ENCODE assay signal across 8 cellular contexts in genomic region chr1:212749924-212750535, GRCh38. TPM values are rescaled to one million over a fixed set of nuclear protein-coding genes. Genes with fewer than 3 reads are reported as not detected.
DNase-seq lines count a peak whose midpoint lies in the region; ATAC-seq, FAIRE-seq and TF ChIP-seq lines count a peak whose summit lies in the region.

No MANE protein-coding gene starts in this region.

- H3K4me1 ChIP-seq in HCT116 (ENCODE audit: control insufficient read depth in 1 of 2, insufficient read depth in 2 of 2, low read length in 2 of 2) (peaks cover 0 to 6% of the 10 kb centered on the region in 2 experiments; a peak in 3 of 4 replicates), GM12878 (ENCODE audit: control insufficient read depth, insufficient read depth, low read length) (peaks cover 41% of the 10 kb centered on the region), testis (peaks cover 9% of the 10 kb centered on the region)

- no peak; a peak in 1 of 4 replicates for TF ChIP-seq EP300 in GM12878 (IDR thresholded peaks at IDR 0.05; ENCODE audit: borderline replicate concordance in 1 of 2, control insufficient read depth in 1 of 2, low read depth in 2 of 2, low read length in 2 of 2)

- H3K36me3 ChIP-seq in HCT116 (ENCODE audit: control insufficient read depth in 1 of 2, insufficient read depth in 2 of 2, low read length in 2 of 2) (no peaks in the 10 kb centered on the region), GM12878 (ENCODE audit: control insufficient read depth in 2 of 2, insufficient read depth in 2 of 2, low read length in 1 of 2) (no peaks in the 10 kb centered on the region), testis (ENCODE audit: low read depth, missing control alignments) (no peaks in the 10 kb centered on the region)

- TF ChIP-seq POLR2A in HCT116 (IDR thresholded peaks at IDR 0.05; ENCODE audit: borderline replicate concordance, extremely low read depth, insufficient read depth, insufficient read length) (no peak), GM12878 (IDR thresholded peaks at IDR 0.05; ENCODE audit: low read depth, low read length) (no peak), testis (IDR thresholded peaks at IDR 0.05) (no peak)

- FAIRE-seq in D721Med (lab: Jason Lieb, UNC) = peak; percentile 70
- FAIRE-seq in GM12878 (lab: Jason Lieb, UNC) = no peak

- H2AFZ ChIP-seq in HCT116 (ENCODE audit: low read depth, low read length, poor library complexity, severe bottlenecking) (no peak overlapping the region), GM12878 (ENCODE audit: control insufficient read depth, low read depth, low read length) (peak overlapping the region; percentile 32; the same call in 1 of the 2 replicates)

- H3K9ac ChIP-seq in HCT116 (ENCODE audit: low read length) = 0 out of 2 replicates have a peak overlapping the region, but pooled peaks have one; percentile 4
- no peak overlapping the region; the same call in 1 of the 2 replicates for H3K9ac ChIP-seq in GM12878 (ENCODE audit: control insufficient read depth, insufficient read depth, low read length)

- RAD21 ChIA-PET in HCT116 (lab: Charles Lee; ENCODE audit: low non-redundant PET in 1 of 2, low total read pairs in 2 of 2, uncharacterized antibody in 2 of 2, unreplicated experiment in 2 of 2) = interaction anchor here in 1 of 2 experiments (0.5 kb wide), 1 partner anchor 85 kb away, joined by 3 read pairs; no protein-coding TSS in a partner anchor
- RAD21 ChIA-PET in GM12878 (lab: Charles Lee; ENCODE audit: unreplicated experiment) = interaction anchor here (0.7 to 3.5 kb wide), 17 partner anchors 15 to 320 kb away, joined by 3 to 17 read pairs (median 4); no protein-coding TSS in a partner anchor

- TF ChIP-seq RAD21 in HCT116 (IDR thresholded peaks at IDR 0.05; ENCODE audit: low read depth) (peak; percentile 57), GM12878 (IDR thresholded peaks at IDR 0.05; ENCODE audit: insufficient read depth, low read depth, low read length) (peak; percentile 47)

- peak overlapping the region; percentile 2; the same call in 1 of the 2 replicates for H3K4me2 ChIP-seq in HCT116 (ENCODE audit: low read length)
- peak overlapping the region; percentile 71 for H3K4me2 ChIP-seq in GM12878 (ENCODE audit: control insufficient read depth, insufficient read depth)

- in situ Hi-C loops in GM12878 (cut with MboI) = no loop called here

- SMC1A ChIA-PET in GM12878 (lab: Charles Lee; ENCODE audit: uncharacterized antibody, unreplicated experiment) = interaction anchor here (0.7 to 5.6 kb wide), 25 partner anchors 8 to 292 kb away, joined by 3 to 32 read pairs (median 4); partner anchors contain the start of gene VASH2

- no peaks in the 10 kb centered on the region for H4K20me1 ChIP-seq in HCT116 (ENCODE audit: insufficient read depth)
- H4K20me1 ChIP-seq in GM12878 (ENCODE audit: control insufficient read depth, insufficient read depth) = no peaks in the 10 kb centered on the region

- peak; percentile 41 for DNase-seq in D721Med (ENCODE audit: insufficient read length, low spot score)
- peak; percentile 44 for DNase-seq in HCT116 (ENCODE audit: low read depth, low spot score)
- peak; percentile 1 to 68 for DNase-seq in NCI-H526 (lab: John Stamatoyannopoulos, UW)
- DNase-seq in GM12878 (ENCODE audit: low read depth, low spot score) = peak; percentile 51
- DNase-seq in iris pigment epithelial cell (ENCODE audit: low read depth) = peak; percentile 58
- DNase-seq in testis = no peak

- no peaks in the 10 kb centered on the region for H3K9me2 ChIP-seq in HCT116 (ENCODE audit: insufficient read depth)

- H3K79me2 ChIP-seq in HCT116 (ENCODE audit: insufficient read depth, low read length) (peaks cover 16% of the 10 kb centered on the region; the same call in 1 of the 2 replicates), GM12878 (ENCODE audit: control insufficient read depth, insufficient read depth, low read length) (peaks cover 2% of the 10 kb centered on the region)

- BruUV-seq in HCT116 (replicated peaks; lab: Mats Ljungman, UMichigan) (no TSS peak), GM12878 (replicated peaks; lab: Mats Ljungman, UMichigan) (no TSS peak)

- CTCF ChIA-PET in HCT116 (lab: Charles Lee) = interaction anchor here (0.6 to 2.5 kb wide), 31 partner anchors 8 to 1069 kb away, joined by 3 to 29 read pairs (median 5); partner anchors contain the start of gene RPS6KC1
- CTCF ChIA-PET in GM12878 (lab: Yijun Ruan, JAX) = interaction anchor here (0.8 to 5.8 kb wide), 37 partner anchors 9 to 294 kb away, joined by 3 to 56 read pairs (median 6); partner anchors contain the start of gene ATF3

- TF ChIP-seq CTCF in D721Med (IDR thresholded peaks at IDR 0.05; ENCODE audit: insufficient read depth, missing control alignments) = peak; percentile 80
- TF ChIP-seq CTCF in HCT116 (IDR thresholded peaks at IDR 0.05 in 2 of 3, conservative IDR thresholded peaks at IDR 0.05 in 1 of 3; ENCODE audit: borderline replicate concordance in 1 of 3, insufficient read depth in 1 of 3, low read depth in 2 of 3, low read length in 2 of 3) = peak; percentile 58 to 81 (median 67)
- peak; percentile 52 to 69 (median 53); a peak in 5 of 6 replicates for TF ChIP-seq CTCF in GM12878 (IDR thresholded peaks at IDR 0.05 in 2 of 3, conservative IDR thresholded peaks at IDR 0.05 in 1 of 3; ENCODE audit: control insufficient read depth in 2 of 3, extremely low read depth in 1 of 3, insufficient read depth in 1 of 3, low read depth in 3 of 3, low read length in 3 of 3)
- TF ChIP-seq CTCF in testis (IDR thresholded peaks at IDR 0.05) = peak in 2 of 3 experiments; percentile 50 to 66

- H3K27ac ChIP-seq in HCT116 (ENCODE audit: low read depth, low read length) = no peak overlapping the region
- peak overlapping the region; percentile 59 for H3K27ac ChIP-seq in GM12878 (ENCODE audit: control insufficient read depth, insufficient read depth)
- H3K27ac ChIP-seq in testis = no peak overlapping the region

- POLR2A ChIA-PET in HCT116 (lab: Charles Lee) = interaction anchor here (1.0 to 1.3 kb wide), 2 partner anchors 85 to 142 kb away, joined by 3 to 5 read pairs; partner anchors contain the start of gene ATF3
- POLR2A ChIA-PET in GM12878 (lab: Charles Lee) = interaction anchor here (0.7 to 1.2 kb wide), 3 partner anchors 82 to 314 kb away, joined by 3 to 5 read pairs (median 4); partner anchors contain the start of gene FLVCR1

- ATAC-seq in HCT116 (peak; percentile 86), GM12878 (peak; percentile 65), HG03135 (IDR thresholded peaks at IDR 0.05; ENCODE audit: unreplicated experiment) (no peak), GM19463 (IDR thresholded peaks at IDR 0.05; ENCODE audit: unreplicated experiment) (no peak)

- intact Hi-C loops in HCT116 (cut with micrococcal nuclease) = loop anchor here (5.0 kb wide), 1 partner anchor 247 kb away; no protein-coding TSS in a partner anchor
- intact Hi-C loops in GM12878 (cut with micrococcal nuclease; ENCODE audit: unreplicated experiment) = loop anchor here (5.0 to 10.0 kb wide), 2 partner anchors 48 to 275 kb away; no protein-coding TSS in a partner anchor
- intact Hi-C loops in testis (cut with DNase I; ENCODE audit: low total_unique reads) = no loop called here

- 2% methylated on average over 4 of the region's 4 CpGs for WGBS in GM12878 (ENCODE audit: insufficient coverage, insufficient replicate concordance, low lambda C conversion rate, missing lambda C conversion rate)
- 55 to 61% methylated on average over 4 of the region's 4 CpGs for WGBS in testis, 2 donors

- H3K9me3 ChIP-seq in HCT116 (ENCODE audit: control insufficient read depth in 1 of 2, insufficient read depth in 1 of 2, low read depth in 1 of 2, low read length in 2 of 2) (no peaks in the 10 kb centered on the region), GM12878 (replicated peaks; ENCODE audit: control insufficient read depth, insufficient read depth, low read length) (no peaks in the 10 kb centered on the region), testis (no peaks in the 10 kb centered on the region)

- H3K27me3 ChIP-seq in HCT116 (ENCODE audit: insufficient read depth, low read length) = no peaks in the 10 kb centered on the region
- H3K27me3 ChIP-seq in GM12878 (replicated peaks in 1 of 2; ENCODE audit: control insufficient read depth in 2 of 2, insufficient read depth in 2 of 2, low read length in 1 of 2) = no peaks in the 10 kb centered on the region
- no peaks in the 10 kb centered on the region for H3K27me3 ChIP-seq in testis

- H3K4me3 ChIP-seq in HCT116 (replicated peaks in 1 of 2; ENCODE audit: low read depth in 1 of 2, low read length in 2 of 2) (no peak overlapping the region), GM12878 (peak overlapping the region; percentile 32; the same call in 1 of the 2 replicates), testis (no peak overlapping the region)

RNA-seq across cellular contexts. Expression of gene NSL1, which starts 41.5 kb away (rescaled TPM):
- 36.4 TPM for total RNA-seq in HCT116 (2021; ENCODE audit: unreplicated experiment)
- 12.8 and 15.0 TPM in 2 replicates for polyA plus RNA-seq in HCT116 (2012)
- total RNA-seq in GM12878 (2013; cell fraction: nucleolus; rRNA removed) = 97.5 and 114 TPM in 2 replicates
- 41.9 and 46.9 TPM in 2 replicates for total RNA-seq in GM12878 (2014; rRNA removed)
- total RNA-seq in GM12878 (2014; rRNA removed; fragmentation: Illumina TruSeq; extraction: Trizol) = 37.5 and 40.2 TPM in 2 replicates
- 38.3 and 41.6 TPM in 2 replicates for total RNA-seq in GM12878 (2021)
- polyA plus RNA-seq in GM12878 (2011; ENCODE audit: low read depth) = 11.3 TPM
- 46.4 and 68.5 TPM in 2 replicates for polyA plus RNA-seq in GM12878 (2011; rRNA removed)
- 35.9 and 46.6 TPM in 2 replicates for polyA plus RNA-seq in GM12878 (2011; cell fraction: cytosol; rRNA removed)
- 25.8 and 25.9 TPM in 2 replicates for polyA plus RNA-seq in GM12878 (2011; cell fraction: nucleus; rRNA removed)
- 15.8 and 17.9 TPM in 2 replicates for polyA plus RNA-seq in GM12878 (2012)
- polyA plus RNA-seq in GM12878 (2014; fragmentation: Illumina TruSeq; extraction: Trizol) = 36.7 TPM in 2 replicates
- polyA plus RNA-seq in GM12878 (2014; fragmentation: Nextera tagmentation; extraction: Ambion mirVana) = 10 to 100 TPM; 46.5 to 67.2 TPM
- 34.5 and 43.6 TPM in 2 replicates for polyA plus RNA-seq in GM12878 (2014; rRNA removed)
- 10 to 100 TPM; 72.3 to 74.2 TPM for polyA plus RNA-seq in GM12878 (2016; fragmentation: Nextera tagmentation; extraction: Ambion mirVana)
- polyA minus RNA-seq in GM12878 (2011; rRNA and poly(A)+ RNA removed) = 20.3 and 27.5 TPM in 2 replicates
- polyA minus RNA-seq in GM12878 (2011; cell fraction: cytosol; rRNA and poly(A)+ RNA removed) = 5.1 and 13.8 TPM in 2 replicates
- 27.0 and 42.8 TPM in 2 replicates for polyA minus RNA-seq in GM12878 (2011; cell fraction: nucleus; rRNA and poly(A)+ RNA removed)
- total RNA-seq in testis = 10 to 100 TPM; 50.0 to 52.7 TPM
- 29.3 TPM for polyA plus RNA-seq in testis (ENCODE audit: insufficient read depth, low read depth, low replicate concordance)

RNA-seq across cellular contexts. Expression of gene TATDN3, which starts 41.7 kb away (rescaled TPM):
- total RNA-seq in HCT116 (2021; ENCODE audit: unreplicated experiment) (16.3 TPM), GM12878 (2014; rRNA removed) (15.5 and 21.7 TPM in 2 replicates), GM12878 (2014; rRNA removed; fragmentation: Illumina TruSeq; extraction: Trizol) (20.7 and 21.0 TPM in 2 replicates), GM12878 (2021) (17.1 and 18.2 TPM in 2 replicates), testis (10 to 100 TPM in 1 of 2 donors, 1 to 10 TPM in 1; 9.5 to 17.9 TPM)
- 7.0 and 9.5 TPM in 2 replicates for polyA plus RNA-seq in HCT116 (2012)
- total RNA-seq in GM12878 (2013; cell fraction: nucleolus; rRNA removed) = 38.0 and 48.8 TPM in 2 replicates
- polyA plus RNA-seq in GM12878 (2011; ENCODE audit: low read depth) = 11.4 TPM
- polyA plus RNA-seq in GM12878 (2011; rRNA removed) (24.5 and 40.9 TPM in 2 replicates), GM12878 (2014; fragmentation: Illumina TruSeq; extraction: Trizol) (17.8 and 20.2 TPM in 2 replicates), GM12878 (2014; fragmentation: Nextera tagmentation; extraction: Ambion mirVana) (10 to 100 TPM; 34.0 to 40.0 TPM), GM12878 (2014; rRNA removed) (14.8 and 15.9 TPM in 2 replicates), GM12878 (2016; fragmentation: Nextera tagmentation; extraction: Ambion mirVana) (10 to 100 TPM; 28.0 to 32.7 TPM), testis (ENCODE audit: insufficient read depth, low read depth, low replicate concordance) (19.7 TPM)
- 10.7 and 12.3 TPM in 2 replicates for polyA plus RNA-seq in GM12878 (2011; cell fraction: cytosol; rRNA removed)
- 8.2 and 9.9 TPM in 2 replicates for polyA plus RNA-seq in GM12878 (2011; cell fraction: nucleus; rRNA removed)
- polyA plus RNA-seq in GM12878 (2012) = 10.6 and 12.7 TPM in 2 replicates
- 16.9 and 22.8 TPM in 2 replicates for polyA minus RNA-seq in GM12878 (2011; rRNA and poly(A)+ RNA removed)
- 5.9 TPM in 2 replicates for polyA minus RNA-seq in GM12878 (2011; cell fraction: cytosol; rRNA and poly(A)+ RNA removed)
- 7.5 and 9.2 TPM in 2 replicates for polyA minus RNA-seq in GM12878 (2011; cell fraction: nucleus; rRNA and poly(A)+ RNA removed)

RNA-seq across cellular contexts. Expression of gene BATF3, which starts 50.4 kb away (rescaled TPM):
- total RNA-seq in HCT116 (2021; ENCODE audit: unreplicated experiment) = 4.8 TPM
- polyA plus RNA-seq in HCT116 (2012) = 3.1 and 4.0 TPM in 2 replicates
- total RNA-seq in GM12878 (2013; cell fraction: nucleolus; rRNA removed) = 10.3 and 10.7 TPM in 2 replicates
- 41.9 and 50.4 TPM in 2 replicates for total RNA-seq in GM12878 (2014; rRNA removed)
- 28.7 and 30.6 TPM in 2 replicates for total RNA-seq in GM12878 (2014; rRNA removed; fragmentation: Illumina TruSeq; extraction: Trizol)
- total RNA-seq in GM12878 (2021) = 44.9 and 47.5 TPM in 2 replicates
- 9.6 TPM for polyA plus RNA-seq in GM12878 (2011; ENCODE audit: low read depth)
- 15.1 and 25.6 TPM in 2 replicates for polyA plus RNA-seq in GM12878 (2011; rRNA removed)
- 31.7 and 44.5 TPM in 2 replicates for polyA plus RNA-seq in GM12878 (2011; cell fraction: cytosol; rRNA removed)
- polyA plus RNA-seq in GM12878 (2011; cell fraction: nucleus; rRNA removed) = 26.0 and 28.6 TPM in 2 replicates
- 7.8 and 9.7 TPM in 2 replicates for polyA plus RNA-seq in GM12878 (2012)
- polyA plus RNA-seq in GM12878 (2014; fragmentation: Illumina TruSeq; extraction: Trizol) = 7.6 and 31.1 TPM in 2 replicates
- 10 to 100 TPM; 11.1 to 12.3 TPM for polyA plus RNA-seq in GM12878 (2014; fragmentation: Nextera tagmentation; extraction: Ambion mirVana)
- polyA plus RNA-seq in GM12878 (2014; rRNA removed) = 56.7 and 56.8 TPM in 2 replicates
- 10 to 100 TPM; 20.4 to 33.2 TPM for polyA plus RNA-seq in GM12878 (2016; fragmentation: Nextera tagmentation; extraction: Ambion mirVana)
- polyA minus RNA-seq in GM12878 (2011; rRNA and poly(A)+ RNA removed) = 5.7 and 9.1 TPM in 2 replicates
- 4.2 and 4.8 TPM in 2 replicates for polyA minus RNA-seq in GM12878 (2011; cell fraction: cytosol; rRNA and poly(A)+ RNA removed)
- polyA minus RNA-seq in GM12878 (2011; cell fraction: nucleus; rRNA and poly(A)+ RNA removed) = 4.2 and 5.8 TPM in 2 replicates
- 1 to 10 TPM; 1.1 to 2.5 TPM for total RNA-seq in testis
- polyA plus RNA-seq in testis (ENCODE audit: insufficient read depth, low read depth, low replicate concordance) = 4.2 TPM

Comparison
In these comparisons a context has a peak if more than half of its experiments do, and no peak if none do; other contexts are left out.
1. ATAC-seq: peak in HCT116 (single experiment) and GM12878 (single experiment); none in HG03135 (single experiment) and GM19463 (single experiment).
2. Peak in every context shown above with its lines, with median percentiles within 50 percentile points of each other: CTCF ChIP-seq.